Comparison of ENCODE assay signal across 23 cellular contexts in genomic region chr9:14455243-14455642, GRCh38.
A peak's percentile ranks its signal among the peaks of the same experiment; 100 is the strongest.
DNase-seq lines count a peak whose midpoint lies in the region; ATAC-seq, FAIRE-seq and TF ChIP-seq lines count a peak whose summit lies in the region.
"Had no signal": no experiment of that assay in that cellular context is flagged by ENCODE, and none has a peak within 500 bp of the region (broad histone marks: within the 10 kb centered on the region; RNA-seq: fewer than 3 reads in every experiment).

No MANE protein-coding gene starts in this region.

- no peaks in the 10 kb centered on the region for H4K20me1 ChIP-seq in IMR-90 (ENCODE audit: insufficient read depth, low read length)

- DNase-seq in IMR-90, result no peak
- DNase-seq in NCI-H524 treated with DMSO at 0.1 percent for 48 hours (lab: John Stamatoyannopoulos, UW), result peak; percentile 96
- peak; percentile 21 for DNase-seq in bronchial epithelial cell (ENCODE audit: low read depth)
- peak; percentile 60 for DNase-seq in renal cortical epithelial cell (ENCODE audit: low read depth)
- DNase-seq in GM13976 (ENCODE audit: low spot score), result no peak
- no peak for DNase-seq in NCI-H2227 treated with DMSO at 0.1 percent for 48 hours (lab: John Stamatoyannopoulos, UW)
- DNase-seq in NOMO-1 treated with DMSO at 0.1 percent for 48 hours (lab: John Stamatoyannopoulos, UW; ENCODE audit: unreplicated experiment), result no peak
- no peak for DNase-seq in cortex of kidney (lab: John Stamatoyannopoulos, UW)
- DNase-seq: CD4-positive, CD25-positive, alpha-beta regulatory T cell; COR-L47; DMS 273 treated with DMSO at 0.1 percent for 48 hours; GOT3; MV-4-11; NCI-H1694 treated with DMSO at 0.1 percent for 48 hours; NCI-H2081 treated with DMSO at 0.1 percent for 48 hours; NCI-H526; SHP77 treated with DMSO at 0.1 percent for 48 hours; T-helper 2 cell had no signal

- CTCF ChIA-PET in IMR-90 (lab: Yijun Ruan, JAX), result no interaction called here

- no peak overlapping the region for H4K8ac ChIP-seq in IMR-90 (ENCODE audit: low read depth in 2 of 2, low read length in 2 of 2)

- H3K9me3 ChIP-seq in IMR-90 (ENCODE audit: control insufficient read depth, insufficient read depth, low read length), result no peaks in the 10 kb centered on the region

- no peak overlapping the region for H2AFZ ChIP-seq in IMR-90 (replicated peaks; ENCODE audit: low read length, poor library complexity)

- no peak for TF ChIP-seq POLR2A in IMR-90 (IDR thresholded peaks at IDR 0.05; ENCODE audit: low read depth, low read length)

- no peak overlapping the region for H3K9ac ChIP-seq in IMR-90 (ENCODE audit: low read depth, low read length)
- H3K9ac ChIP-seq: KMS-11 had no signal

- TF ChIP-seq CTCF in IMR-90 (conservative IDR thresholded peaks at IDR 0.05; ENCODE audit: low read depth, low read length) (no peak), bronchial epithelial cell (IDR thresholded peaks at IDR 0.05; ENCODE audit: insufficient read depth, low read length, severe bottlenecking) (no peak), GM13976 (IDR thresholded peaks at IDR 0.05; ENCODE audit: borderline replicate concordance, control extremely low read depth, extremely low read depth, insufficient read depth, missing control alignments) (no peak)

- H3K36me3 ChIP-seq in IMR-90 (ENCODE audit: control insufficient read depth, insufficient read depth, low read length), result no peaks in the 10 kb centered on the region
- no peaks in the 10 kb centered on the region for H3K36me3 ChIP-seq in bronchial epithelial cell (ENCODE audit: control insufficient read depth, insufficient read depth, low read length)

- no peak overlapping the region for H4K91ac ChIP-seq in IMR-90 (ENCODE audit: insufficient read depth, low read depth, low read length)

- H3K4ac ChIP-seq in IMR-90 (ENCODE audit: low read depth, low read length), result no peak overlapping the region

- H3K4me3 ChIP-seq in IMR-90 (ENCODE audit: insufficient read depth, low read depth, low read length), result no peak overlapping the region
- H3K4me3 ChIP-seq in bronchial epithelial cell (ENCODE audit: low read depth, low read length), result no peak overlapping the region
- H3K4me3 ChIP-seq: SK-N-MC had no signal

- no peak overlapping the region for H2BK20ac ChIP-seq in IMR-90 (ENCODE audit: low read depth, low read length)

- POLR2A ChIA-PET in IMR-90 (lab: Charles Lee; ENCODE audit: unreplicated experiment), result no interaction called here

- no peak overlapping the region for H3K14ac ChIP-seq in IMR-90 (replicated peaks; ENCODE audit: low read depth, low read length)

- H3K18ac ChIP-seq in IMR-90 (ENCODE audit: low read depth, low read length), result no peak overlapping the region

- in situ Hi-C loops in IMR-90 (cut with MboI; ENCODE audit: low sequenced_read_pairs), result loop anchor here (10.0 kb wide), 1 partner anchor 60 kb away; no protein-coding TSS in a partner anchor
- in situ Hi-C loops in GM13976 (cut with MboI; ENCODE audit: low sequenced_read_pairs, unreplicated experiment), result loop anchor here (25.0 kb wide), 1 partner anchor 682 kb away; no protein-coding TSS in a partner anchor

- no peak overlapping the region for H2AK9ac ChIP-seq in IMR-90 (replicated peaks; ENCODE audit: low read depth, low read length, poor library complexity)

- H3K79me1 ChIP-seq in IMR-90 (ENCODE audit: low read depth in 1 of 2, low read length in 2 of 2), result no peaks in the 10 kb centered on the region

- H3K27me3 ChIP-seq in IMR-90 (ENCODE audit: control insufficient read depth, insufficient read depth, low read length), result no peaks in the 10 kb centered on the region; the same call in 1 of the 2 replicates
- no peaks in the 10 kb centered on the region for H3K27me3 ChIP-seq in bronchial epithelial cell (ENCODE audit: control insufficient read depth, insufficient read depth, low read length)

- dilution Hi-C loops in IMR-90 (cut with HindIII; ENCODE audit: low sequenced_read_pairs, unreplicated experiment), result no loop called here

- no peak for FAIRE-seq in bronchial epithelial cell (lab: Jason Lieb, UNC)
- FAIRE-seq: GM12892, GM18507 had no signal

- ATAC-seq in IMR-90 (ENCODE audit: low read depth), result no peak

- no peak overlapping the region for H2BK5ac ChIP-seq in IMR-90 (ENCODE audit: low read depth, low read length, poor library complexity, severe bottlenecking)

- H3K56ac ChIP-seq in IMR-90 (ENCODE audit: extremely low read depth, insufficient read depth, low read length), result no peak overlapping the region

- no peak overlapping the region for H2AK5ac ChIP-seq in IMR-90 (ENCODE audit: low read depth, low read length)

- H3K4me1 ChIP-seq in IMR-90 (ENCODE audit: control insufficient read depth, insufficient read depth, low read length), result no peaks in the 10 kb centered on the region

- H3K27ac ChIP-seq in IMR-90 (ENCODE audit: insufficient read depth, low read length), result no peak overlapping the region
- H3K27ac ChIP-seq: KMS-11, RWPE1, SK-N-MC had no signal

- intact Hi-C loops in IMR-90 (cut with micrococcal nuclease), result no loop called here

- BruUV-seq in IMR-90 (replicated peaks; lab: Mats Ljungman, UMichigan), result no TSS peak

- no peak overlapping the region for H2BK120ac ChIP-seq in IMR-90 (ENCODE audit: low read depth, low read length)

- no peak overlapping the region for H2BK15ac ChIP-seq in IMR-90 (ENCODE audit: low read depth, low read length)

- no peaks in the 10 kb centered on the region for H3K9me1 ChIP-seq in IMR-90 (ENCODE audit: insufficient read depth, low read length)

- no peak overlapping the region for H3K4me2 ChIP-seq in IMR-90 (ENCODE audit: low read depth, low read length)
- H3K4me2 ChIP-seq: KMS-11 had no signal

- H4K5ac ChIP-seq in IMR-90 (ENCODE audit: low read depth, low read length), result no peak overlapping the region

- no peak for TF ChIP-seq RAD21 in IMR-90 (IDR thresholded peaks at IDR 0.05; ENCODE audit: low read length)

- no peak overlapping the region for H3K23ac ChIP-seq in IMR-90 (ENCODE audit: low read depth, low read length)

- 73% methylated on average over 1 of the region's 2 CpGs; no CpG with 5 or more reads in 1 of the 2 experiments for WGBS in IMR-90 (ENCODE audit: extremely low coverage in 2 of 2, insufficient read length in 1 of 2), 2 experiments

TF ChIP-seq in IMR-90, 13 proteins besides CTCF, POLR2A, EP300 and RAD21:
- TF ChIP-seq CEBPB (IDR thresholded peaks at IDR 0.05; ENCODE audit: low read depth, low read length) (peak; percentile 87), BHLHE40 (IDR thresholded peaks at IDR 0.05; ENCODE audit: low read depth, low read length) (no peak), RFX5 (IDR thresholded peaks at IDR 0.05; ENCODE audit: low read depth, low read length) (no peak)
TF ChIP-seq in IMR-90: peak in this region for 1.

Comparison
In these comparisons a context has a peak if more than half of its experiments do, and no peak if none do; other contexts are left out.
1. DNase-seq: peak in NCI-H524 treated with DMSO at 0.1 percent for 48 hours (single experiment), bronchial epithelial cell (single experiment) and renal cortical epithelial cell (single experiment); none in IMR-90 (single experiment), GM13976 (single experiment), NCI-H2227 treated with DMSO at 0.1 percent for 48 hours (single experiment), NOMO-1 treated with DMSO at 0.1 percent for 48 hours (single experiment) and cortex of kidney (single experiment).